Comparison of ENCODE assay signal across 9 cellular contexts in genomic region chr2:234446404-234447076, GRCh38. TPM values are rescaled to one million over a fixed set of nuclear protein-coding genes. Genes with fewer than 3 reads are reported as not detected.
DNase-seq lines count a peak whose midpoint lies in the region; ATAC-seq and TF ChIP-seq lines count a peak whose summit lies in the region.
"Had no signal": no experiment of that assay in that cellular context is flagged by ENCODE, and none has a peak within 500 bp of the region (broad histone marks: within the 10 kb centered on the region; RNA-seq: fewer than 3 reads in every experiment).

No MANE protein-coding gene starts in this region.

- H3K27ac ChIP-seq in Peyer's patch (peak overlapping the region; percentile 69 to 82 (median 76)), lung (ENCODE audit: low read depth in 1 of 2, low read length in 1 of 2) (peak overlapping the region in 1 of 2 donors; percentile 74)

- peak overlapping the region; percentile 89 to 93 for H3K27ac Mint-ChIP-seq in activated naive CD4-positive, alpha-beta T cell treated with anti-CD3 and anti-CD28 coated beads, Interleukin-2, amount 50 U/mL, for 72 hours

- ATAC-seq in HG02763 (IDR thresholded peaks at IDR 0.05; ENCODE audit: unreplicated experiment) (peak; percentile 86), lung (ENCODE audit: insufficient read depth, low FRiP score) (peak; percentile 78)
- peak; percentile 90 to 96 for ATAC-seq in activated naive CD4-positive, alpha-beta T cell treated with anti-CD3 and anti-CD28 coated beads, Interleukin-2, amount 50 U/mL, for 72 hours
- ATAC-seq: HCT116 had no signal

- peaks cover 17 to 34% of the 10 kb centered on the region in 2 donors for H3K36me3 Mint-ChIP-seq in activated naive CD4-positive, alpha-beta T cell treated with anti-CD3 and anti-CD28 coated beads, Interleukin-2, amount 50 U/mL, for 72 hours

- DNase-seq in Peyer's patch, result peak; percentile 61 to 94 (median 89)
- DNase-seq in activated naive CD4-positive, alpha-beta T cell treated with anti-CD3 and anti-CD28 coated beads, Interleukin-2, amount 50 U/mL, for 72 hours (ENCODE audit: low spot score in 2 of 2), result peak; percentile 58 to 90
- peak; percentile 54 for DNase-seq in lung (ENCODE audit: low spot score)
- DNase-seq in stimulated activated CD8-positive, alpha-beta memory T cell treated with anti-CD3 and anti-CD28 coated beads, Interleukin-7, amount 100 ng/mL, for 1 hour (ENCODE audit: low read depth in 2 of 2), result peak; percentile 44 to 51
- DNase-seq in cerebellar nuclear complex (lab: John Stamatoyannopoulos, UW), result no peak
- no peak for DNase-seq in NCI-H1417 (lab: John Stamatoyannopoulos, UW)

- peak; percentile 47 for TF ChIP-seq POLR2A in GM15510 (IDR thresholded peaks at IDR 0.05; ENCODE audit: borderline replicate concordance, extremely low read depth, insufficient read length)
- TF ChIP-seq POLR2A in Peyer's patch (IDR thresholded peaks at IDR 0.05), result peak in 1 of 2 donors; percentile 25

- H3K36me3 ChIP-seq in Peyer's patch (no peaks in the 10 kb centered on the region), lung (ENCODE audit: control insufficient read depth in 2 of 2, insufficient read depth in 2 of 2, low read length in 2 of 2) (no peaks in the 10 kb centered on the region)

- H3K27me3 ChIP-seq in Peyer's patch, result no peaks in the 10 kb centered on the region
- no peaks in the 10 kb centered on the region for H3K27me3 ChIP-seq in lung (ENCODE audit: control insufficient read depth, insufficient read depth)

- H3K9me3 ChIP-seq in Peyer's patch (no peaks in the 10 kb centered on the region), lung (ENCODE audit: control insufficient read depth in 2 of 2, insufficient read depth in 1 of 2, low read length in 1 of 2) (no peaks in the 10 kb centered on the region)

- peaks cover 5 to 9% of the 10 kb centered on the region in 2 donors for H3K9me3 Mint-ChIP-seq in activated naive CD4-positive, alpha-beta T cell treated with anti-CD3 and anti-CD28 coated beads, Interleukin-2, amount 50 U/mL, for 72 hours

- WGBS in lung, 2 donors, result 47 to 54% methylated on average over 18 of the region's 18 CpGs

- H3K4me3 ChIP-seq in Peyer's patch (peak overlapping the region in 1 of 4 donors; percentile 10), lung (no peak overlapping the region)

- TF ChIP-seq CTCF in Peyer's patch (IDR thresholded peaks at IDR 0.05), result no peak
- TF ChIP-seq CTCF in lung (IDR thresholded peaks at IDR 0.05; ENCODE audit: control extremely low read depth, extremely low read depth), result no peak

- H3K4me1 ChIP-seq in Peyer's patch (peaks cover 0 to 26% (median 14%) of the 10 kb centered on the region in 4 donors), lung (ENCODE audit: control insufficient read depth in 2 of 2, insufficient read depth in 2 of 2, low read length in 2 of 2) (no peaks in the 10 kb centered on the region)

RNA-seq across cellular contexts. Expression of gene ARL4C, which starts 50.3 kb away (rescaled TPM):
- total RNA-seq in Peyer's patch (10 to 100 TPM in 1 of 4 donors, 1 to 10 TPM in 3; 4.5 to 23.9 (median 5.9) TPM), lung (10 to 100 TPM; 13.7 to 16.2 TPM)
- 10 to 100 TPM; 26.1 to 50.0 TPM for total RNA-seq in activated naive CD4-positive, alpha-beta T cell treated with anti-CD3 and anti-CD28 coated beads, Interleukin-2, amount 50 U/mL, for 72 hours
- 1 to 10 TPM; 6.1 to 8.0 TPM for polyA plus RNA-seq in lung

Comparison
In these comparisons a context has a peak if more than half of its experiments do, and no peak if none do; other contexts are left out.
1. DNase-seq: peak in Peyer's patch (3 of 3), activated naive CD4-positive, alpha-beta T cell treated with anti-CD3 and anti-CD28 coated beads, Interleukin-2, amount 50 U/mL, for 72 hours (2 of 2), lung (single experiment) and stimulated activated CD8-positive, alpha-beta memory T cell treated with anti-CD3 and anti-CD28 coated beads, Interleukin-7, amount 100 ng/mL, for 1 hour (2 of 2); none in cerebellar nuclear complex (0 of 2) and NCI-H1417 (0 of 3).
2. Peak in every context shown above with its lines, with median percentiles within 50 percentile points of each other: ATAC-seq.